Comparison of ENCODE assay signal across 1 cellular context in genomic region chr11:117223741-117224685, GRCh38.
A peak's percentile ranks its signal among the peaks of the same experiment; 100 is the strongest.
TF ChIP-seq lines count a peak whose summit lies in the region.

No MANE protein-coding gene starts in this region.

TF ChIP-seq in K562, 482 proteins besides CTCF, POLR2A, EP300 and RAD21 (continued from another document and continues in another):
- TF ChIP-seq ZNF277 (CRISPR knock-in tag; IDR thresholded peaks at IDR 0.05; ENCODE audit: borderline replicate concordance) (no peak), TRIM25 (IDR thresholded peaks at IDR 0.05; ENCODE audit: borderline replicate concordance) (no peak), BRF1 (IDR thresholded peaks at IDR 0.05; ENCODE audit: borderline replicate concordance, extremely low read depth, insufficient read length) (no peak), CBX3 (IDR thresholded peaks at IDR 0.05; ENCODE audit: borderline replicate concordance in 1 of 2, low read length in 2 of 2) (peak in 1 of 2 experiments; percentile 13; a peak in 1 of 3 replicates), ZNF143 (CRISPR knock-in tag; IDR thresholded peaks at IDR 0.05) (no peak), XRCC3 (IDR thresholded peaks at IDR 0.05) (no peak), YBX1 (IDR thresholded peaks at IDR 0.05) (no peak), ZBTB33 (CRISPR knock-in tag; IDR thresholded peaks at IDR 0.05) (no peak), SLC30A9 (CRISPR knock-in tag; IDR thresholded peaks at IDR 0.05) (no peak), ZNF121 (CRISPR knock-in tag; conservative IDR thresholded peaks at IDR 0.05) (no peak), ETV5 (CRISPR knock-in tag; IDR thresholded peaks at IDR 0.05; ENCODE audit: low read depth) (peak; percentile 72; the same call in 1 of the 2 replicates), ZNF699 (CRISPR knock-in tag; IDR thresholded peaks at IDR 0.05; ENCODE audit: insufficient replicate concordance) (no peak), TCF3 (CRISPR knock-in tag; IDR thresholded peaks at IDR 0.05) (peak; percentile 98), ELF4 (CRISPR knock-in tag; IDR thresholded peaks at IDR 0.05) (no peak), BRCA1 (IDR thresholded peaks at IDR 0.05) (no peak), BRCA1 (CRISPR knock-in tag; IDR thresholded peaks at IDR 0.05) (no peak), PHF21A (IDR thresholded peaks at IDR 0.05; ENCODE audit: borderline replicate concordance, low read depth) (peak; percentile 74; the same call in 1 of the 2 replicates), SETDB1 (IDR thresholded peaks at IDR 0.05; ENCODE audit: low read length) (no peak), ZBTB8A (IDR thresholded peaks at IDR 0.05; ENCODE audit: partially characterized antibody) (no peak), PHF20 (IDR thresholded peaks at IDR 0.05; ENCODE audit: partially characterized antibody) (no peak), ETS1 (conservative IDR thresholded peaks at IDR 0.05; ENCODE audit: control insufficient read depth, low read depth, low read length) (peak; percentile 54; the same call in 1 of the 2 replicates), SP2 (IDR thresholded peaks at IDR 0.05; ENCODE audit: extremely low read depth, low read depth, low read length, poor library complexity, severe bottlenecking) (no peak), NELFE (IDR thresholded peaks at IDR 0.05; ENCODE audit: insufficient read depth, insufficient read length) (no peak), MAFK (IDR thresholded peaks at IDR 0.05; ENCODE audit: low read length) (no peak), FOSL1 (tag; conservative IDR thresholded peaks at IDR 0.05) (peak; percentile 46), CAMTA2 (CRISPR knock-in tag; conservative IDR thresholded peaks at IDR 0.05) (no peak), USF2 (CRISPR knock-in tag; IDR thresholded peaks at IDR 0.05) (no peak), PHTF2 (CRISPR knock-in tag; IDR thresholded peaks at IDR 0.05) (no peak), ETV1 (tag; conservative IDR thresholded peaks at IDR 0.05; ENCODE audit: low read depth) (peak; percentile 67), NCOA6 (IDR thresholded peaks at IDR 0.05) (no peak), ZNF134 (CRISPR knock-in tag; conservative IDR thresholded peaks at IDR 0.05) (no peak), MLX (CRISPR knock-in tag; conservative IDR thresholded peaks at IDR 0.05) (no peak), ZNF24 (IDR thresholded peaks at IDR 0.05) (no peak), ARNT (IDR thresholded peaks at IDR 0.05) (peak; percentile 56 to 60; a peak in 1 of 4 replicates), POLR2B (IDR thresholded peaks at IDR 0.05; ENCODE audit: low read depth, partially characterized antibody) (no peak), NBN (IDR thresholded peaks at IDR 0.05; ENCODE audit: low read depth) (no peak), SMARCB1 (IDR thresholded peaks at IDR 0.05; ENCODE audit: insufficient read length, low read depth) (no peak), ZNF518B (CRISPR knock-in tag; IDR thresholded peaks at IDR 0.05) (no peak), BRD9 (IDR thresholded peaks at IDR 0.05; ENCODE audit: low read depth, partially characterized antibody) (no peak), SREBF2 (CRISPR knock-in tag; IDR thresholded peaks at IDR 0.05) (no peak), HIVEP1 (CRISPR knock-in tag; IDR thresholded peaks at IDR 0.05) (no peak), ZZZ3 (IDR thresholded peaks at IDR 0.05) (no peak), ZNF507 (tag; conservative IDR thresholded peaks at IDR 0.05) (no peak), SUPT5H (IDR thresholded peaks at IDR 0.05) (no peak), THRA (IDR thresholded peaks at IDR 0.05) (no peak), ZNF764 (CRISPR knock-in tag; IDR thresholded peaks at IDR 0.05; ENCODE audit: low read depth) (no peak), ZNF431 (CRISPR knock-in tag; IDR thresholded peaks at IDR 0.05) (no peak)
- TF ChIP-seq, protein P1, sequence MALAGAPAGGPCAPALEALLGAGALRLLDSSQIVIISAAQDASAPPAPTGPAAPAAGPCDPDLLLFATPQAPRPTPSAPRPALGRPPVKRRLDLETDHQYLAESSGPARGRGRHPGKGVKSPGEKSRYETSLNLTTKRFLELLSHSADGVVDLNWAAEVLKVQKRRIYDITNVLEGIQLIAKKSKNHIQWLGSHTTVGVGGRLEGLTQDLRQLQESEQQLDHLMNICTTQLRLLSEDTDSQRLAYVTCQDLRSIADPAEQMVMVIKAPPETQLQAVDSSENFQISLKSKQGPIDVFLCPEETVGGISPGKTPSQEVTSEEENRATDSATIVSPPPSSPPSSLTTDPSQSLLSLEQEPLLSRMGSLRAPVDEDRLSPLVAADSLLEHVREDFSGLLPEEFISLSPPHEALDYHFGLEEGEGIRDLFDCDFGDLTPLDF (CRISPR knock-in tag; IDR thresholded peaks at IDR 0.05), result no peak; the same call in 1 of the 2 replicates
- TF ChIP-seq, protein P2, sequence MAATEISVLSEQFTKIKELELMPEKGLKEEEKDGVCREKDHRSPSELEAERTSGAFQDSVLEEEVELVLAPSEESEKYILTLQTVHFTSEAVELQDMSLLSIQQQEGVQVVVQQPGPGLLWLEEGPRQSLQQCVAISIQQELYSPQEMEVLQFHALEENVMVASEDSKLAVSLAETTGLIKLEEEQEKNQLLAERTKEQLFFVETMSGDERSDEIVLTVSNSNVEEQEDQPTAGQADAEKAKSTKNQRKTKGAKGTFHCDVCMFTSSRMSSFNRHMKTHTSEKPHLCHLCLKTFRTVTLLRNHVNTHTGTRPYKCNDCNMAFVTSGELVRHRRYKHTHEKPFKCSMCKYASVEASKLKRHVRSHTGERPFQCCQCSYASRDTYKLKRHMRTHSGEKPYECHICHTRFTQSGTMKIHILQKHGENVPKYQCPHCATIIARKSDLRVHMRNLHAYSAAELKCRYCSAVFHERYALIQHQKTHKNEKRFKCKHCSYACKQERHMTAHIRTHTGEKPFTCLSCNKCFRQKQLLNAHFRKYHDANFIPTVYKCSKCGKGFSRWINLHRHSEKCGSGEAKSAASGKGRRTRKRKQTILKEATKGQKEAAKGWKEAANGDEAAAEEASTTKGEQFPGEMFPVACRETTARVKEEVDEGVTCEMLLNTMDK (IDR thresholded peaks at IDR 0.05; ENCODE audit: borderline replicate concordance, insufficient read depth, low read depth, low read length, poor library complexity, severe bottlenecking), result no peak
